Comparison of ENCODE assay signal across 1 cellular context in genomic region chrX:71118032-71118984, GRCh38.
TF ChIP-seq lines count a peak whose summit lies in the region.

MED12 (plus strand) TSS chrX:71118596; CDS start chrX:71118755, 159 bp downstream.

TF ChIP-seq in K562, 482 proteins besides CTCF, POLR2A, EP300 and RAD21 (continued from another document):
- TF ChIP-seq, protein P1, sequence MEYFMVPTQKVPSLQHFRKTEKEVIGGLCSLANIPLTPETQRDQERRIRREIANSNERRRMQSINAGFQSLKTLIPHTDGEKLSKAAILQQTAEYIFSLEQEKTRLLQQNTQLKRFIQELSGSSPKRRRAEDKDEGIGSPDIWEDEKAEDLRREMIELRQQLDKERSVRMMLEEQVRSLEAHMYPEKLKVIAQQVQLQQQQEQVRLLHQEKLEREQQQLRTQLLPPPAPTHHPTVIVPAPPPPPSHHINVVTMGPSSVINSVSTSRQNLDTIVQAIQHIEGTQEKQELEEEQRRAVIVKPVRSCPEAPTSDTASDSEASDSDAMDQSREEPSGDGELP (CRISPR knock-in tag; IDR thresholded peaks at IDR 0.05; ENCODE audit: borderline replicate concordance), result peak; percentile 34; the same call in 1 of the 2 replicates
- 0 out of 2 replicates have a peak, but pooled peaks have one; percentile 32 for TF ChIP-seq GABPB1 (CRISPR knock-in tag; IDR thresholded peaks at IDR 0.05)
- peak; percentile 83 for TF ChIP-seq RBFOX2 (IDR thresholded peaks at IDR 0.05; ENCODE audit: low read depth, low read length)
- no peak for TF ChIP-seq ARID2 (IDR thresholded peaks at IDR 0.05)
- TF ChIP-seq, protein P2, sequence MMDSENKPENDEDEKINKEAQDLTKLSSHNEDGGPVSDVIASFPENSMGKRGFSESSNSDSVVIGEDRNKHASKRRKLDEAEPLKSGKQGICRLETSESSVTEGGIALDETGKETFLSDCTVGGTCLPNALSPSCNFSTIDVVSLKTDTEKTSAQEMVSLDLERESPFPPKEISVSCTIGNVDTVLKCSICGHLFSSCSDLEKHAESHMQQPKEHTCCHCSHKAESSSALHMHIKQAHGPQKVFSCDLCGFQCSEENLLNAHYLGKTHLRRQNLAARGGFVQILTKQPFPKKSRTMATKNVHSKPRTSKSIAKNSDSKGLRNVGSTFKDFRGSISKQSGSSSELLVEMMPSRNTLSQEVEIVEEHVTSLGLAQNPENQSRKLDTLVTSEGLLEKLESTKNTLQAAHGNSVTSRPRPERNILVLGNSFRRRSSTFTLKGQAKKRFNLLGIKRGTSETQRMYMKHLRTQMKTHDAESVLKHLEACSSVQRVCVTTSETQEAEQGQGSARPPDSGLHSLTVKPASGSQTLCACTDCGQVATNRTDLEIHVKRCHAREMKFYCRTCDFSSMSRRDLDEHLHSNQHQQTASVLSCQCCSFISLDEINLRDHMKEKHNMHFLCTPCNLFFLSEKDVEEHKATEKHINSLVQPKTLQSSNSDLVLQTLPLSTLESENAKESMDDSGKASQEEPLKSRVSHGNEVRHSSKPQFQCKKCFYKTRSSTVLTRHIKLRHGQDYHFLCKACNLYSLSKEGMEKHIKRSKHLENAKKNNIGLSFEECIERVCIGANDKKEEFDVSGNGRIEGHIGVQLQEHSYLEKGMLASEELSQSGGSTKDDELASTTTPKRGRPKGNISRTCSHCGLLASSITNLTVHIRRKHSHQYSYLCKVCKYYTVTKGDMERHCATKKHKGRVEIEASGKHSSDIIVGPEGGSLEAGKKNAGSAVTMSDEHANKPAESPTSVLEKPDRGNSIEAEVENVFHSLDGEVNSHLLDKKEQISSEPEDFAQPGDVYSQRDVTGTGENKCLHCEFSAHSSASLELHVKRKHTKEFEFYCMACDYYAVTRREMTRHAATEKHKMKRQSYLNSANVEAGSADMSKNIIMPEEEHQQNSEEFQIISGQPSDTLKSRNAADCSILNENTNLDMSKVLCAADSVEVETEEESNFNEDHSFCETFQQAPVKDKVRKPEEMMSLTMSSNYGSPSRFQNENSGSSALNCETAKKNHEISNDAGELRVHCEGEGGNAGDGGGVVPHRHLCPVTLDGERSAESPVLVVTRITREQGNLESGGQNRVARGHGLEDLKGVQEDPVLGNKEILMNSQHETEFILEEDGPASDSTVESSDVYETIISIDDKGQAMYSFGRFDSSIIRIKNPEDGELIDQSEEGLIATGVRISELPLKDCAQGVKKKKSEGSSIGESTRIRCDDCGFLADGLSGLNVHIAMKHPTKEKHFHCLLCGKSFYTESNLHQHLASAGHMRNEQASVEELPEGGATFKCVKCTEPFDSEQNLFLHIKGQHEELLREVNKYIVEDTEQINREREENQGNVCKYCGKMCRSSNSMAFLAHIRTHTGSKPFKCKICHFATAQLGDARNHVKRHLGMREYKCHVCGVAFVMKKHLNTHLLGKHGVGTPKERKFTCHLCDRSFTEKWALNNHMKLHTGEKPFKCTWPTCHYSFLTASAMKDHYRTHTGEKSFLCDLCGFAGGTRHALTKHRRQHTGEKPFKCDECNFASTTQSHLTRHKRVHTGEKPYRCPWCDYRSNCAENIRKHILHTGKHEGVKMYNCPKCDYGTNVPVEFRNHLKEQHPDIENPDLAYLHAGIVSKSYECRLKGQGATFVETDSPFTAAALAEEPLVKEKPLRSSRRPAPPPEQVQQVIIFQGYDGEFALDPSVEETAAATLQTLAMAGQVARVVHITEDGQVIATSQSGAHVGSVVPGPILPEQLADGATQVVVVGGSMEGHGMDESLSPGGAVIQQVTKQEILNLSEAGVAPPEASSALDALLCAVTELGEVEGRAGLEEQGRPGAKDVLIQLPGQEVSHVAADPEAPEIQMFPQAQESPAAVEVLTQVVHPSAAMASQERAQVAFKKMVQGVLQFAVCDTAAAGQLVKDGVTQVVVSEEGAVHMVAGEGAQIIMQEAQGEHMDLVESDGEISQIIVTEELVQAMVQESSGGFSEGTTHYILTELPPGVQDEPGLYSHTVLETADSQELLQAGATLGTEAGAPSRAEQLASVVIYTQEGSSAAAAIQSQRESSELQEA (IDR thresholded peaks at IDR 0.05; ENCODE audit: low read depth), result peak; percentile 81
- no peak for TF ChIP-seq SIRT6 (IDR thresholded peaks at IDR 0.05; ENCODE audit: low read depth, low read length)
- 0 out of 4 replicates have a peak, but pooled peaks of 1 of the 2 experiments have one; percentile 20 for TF ChIP-seq NRF1 (conservative IDR thresholded peaks at IDR 0.05 in 1 of 2, IDR thresholded peaks at IDR 0.05 in 1 of 2)
- TF ChIP-seq, protein P3, sequence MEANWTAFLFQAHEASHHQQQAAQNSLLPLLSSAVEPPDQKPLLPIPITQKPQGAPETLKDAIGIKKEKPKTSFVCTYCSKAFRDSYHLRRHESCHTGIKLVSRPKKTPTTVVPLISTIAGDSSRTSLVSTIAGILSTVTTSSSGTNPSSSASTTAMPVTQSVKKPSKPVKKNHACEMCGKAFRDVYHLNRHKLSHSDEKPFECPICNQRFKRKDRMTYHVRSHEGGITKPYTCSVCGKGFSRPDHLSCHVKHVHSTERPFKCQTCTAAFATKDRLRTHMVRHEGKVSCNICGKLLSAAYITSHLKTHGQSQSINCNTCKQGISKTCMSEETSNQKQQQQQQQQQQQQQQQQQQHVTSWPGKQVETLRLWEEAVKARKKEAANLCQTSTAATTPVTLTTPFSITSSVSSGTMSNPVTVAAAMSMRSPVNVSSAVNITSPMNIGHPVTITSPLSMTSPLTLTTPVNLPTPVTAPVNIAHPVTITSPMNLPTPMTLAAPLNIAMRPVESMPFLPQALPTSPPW (CRISPR knock-in tag; IDR thresholded peaks at IDR 0.05), result peak; percentile 64
